Comparison of ENCODE assay signal across 8 cellular contexts in genomic region chr3:38454884-38455638, GRCh38. TPM values are rescaled to one million over a fixed set of nuclear protein-coding genes. Genes with fewer than 3 reads are reported as not detected.
A peak's percentile ranks its signal among the peaks of the same experiment; 100 is the strongest.
DNase-seq lines count a peak whose midpoint lies in the region; ATAC-seq and TF ChIP-seq lines count a peak whose summit lies in the region.

No MANE protein-coding gene starts in this region.

- H3K4me1 Mint-ChIP-seq in Caco-2 (ENCODE audit: low read depth, unreplicated experiment): peaks cover 6% of the 10 kb centered on the region
- H3K4me1 Mint-ChIP-seq in activated B cell treated with CpG ODN at 0.5 μM for 24 hours: peaks cover 14% of the 10 kb centered on the region

- H3K27me3 Mint-ChIP-seq in Caco-2 (ENCODE audit: insufficient read depth, unreplicated experiment) (no peaks in the 10 kb centered on the region), activated B cell treated with CpG ODN at 0.5 μM for 24 hours (peaks cover 25% of the 10 kb centered on the region)

- H3K9me3 Mint-ChIP-seq in Caco-2 (ENCODE audit: unreplicated experiment): no peaks in the 10 kb centered on the region
- H3K9me3 Mint-ChIP-seq in activated B cell treated with CpG ODN at 0.5 μM for 24 hours: no peaks in the 10 kb centered on the region

- intact Hi-C loops in Caco-2 (cut with micrococcal nuclease; ENCODE audit: unreplicated experiment) (loop anchor here (1.0 to 10.0 kb wide), 2 partner anchors 41 to 320 kb away; partner anchors contain the start of genes ACAA1, EXOG and MYD88), activated B cell treated with CpG ODN at 0.5 μM for 24 hours (cut with micrococcal nuclease) (loop anchor here (5.0 kb wide), 1 partner anchor 42 kb away; the partner anchor contains the start of gene EXOG), lower leg skin (cut with DNase I; ENCODE audit: low total_unique reads) (no loop called here)

- H3K9me3 ChIP-seq in Caco-2 (no peaks in the 10 kb centered on the region), duodenal mucosa (ENCODE audit: control insufficient read depth in 1 of 2, low read length in 2 of 2) (no peaks in the 10 kb centered on the region)

- H3K36me3 ChIP-seq in Caco-2 (ENCODE audit: control insufficient read depth, insufficient read depth, low read length): no peaks in the 10 kb centered on the region
- no peaks in the 10 kb centered on the region for H3K36me3 ChIP-seq in duodenal mucosa (ENCODE audit: control insufficient read depth in 1 of 2, insufficient read depth in 2 of 2, low read length in 2 of 2)

- no peak for TF ChIP-seq POLR2A in lower leg skin (IDR thresholded peaks at IDR 0.05)

- H3K27ac ChIP-seq in duodenal mucosa (ENCODE audit: low read depth, low read length): peak overlapping the region; percentile 73

- H3K27ac Mint-ChIP-seq in Caco-2 (ENCODE audit: unreplicated experiment) (peak overlapping the region; percentile 89), activated B cell treated with CpG ODN at 0.5 μM for 24 hours (no peak overlapping the region)

- TF ChIP-seq CTCF in Caco-2 (IDR thresholded peaks at IDR 0.05; ENCODE audit: insufficient read depth in 1 of 2, low read depth in 1 of 2, low read length in 1 of 2, severe bottlenecking in 1 of 2, unreplicated experiment in 1 of 2): no peak
- TF ChIP-seq CTCF in activated B cell treated with CpG ODN at 0.5 μM for 24 hours (IDR thresholded peaks at IDR 0.05): no peak
- TF ChIP-seq CTCF in lower leg skin (IDR thresholded peaks at IDR 0.05): no peak

- BruUV-seq in Caco-2 (replicated peaks; lab: Mats Ljungman, UMichigan): TSS peak; percentile 40

- H3K4me1 ChIP-seq in Caco-2: peaks cover 6% of the 10 kb centered on the region
- H3K4me1 ChIP-seq in duodenal mucosa (ENCODE audit: control insufficient read depth in 1 of 2, insufficient read depth in 2 of 2, low read length in 2 of 2): peaks cover 27 to 45% of the 10 kb centered on the region in 2 donors

- H3K4me3 Mint-ChIP-seq in Caco-2 (ENCODE audit: unreplicated experiment) (peak overlapping the region; percentile 98), activated B cell treated with CpG ODN at 0.5 μM for 24 hours (peak overlapping the region; percentile 92)

- 0% methylated on average over 34 to 56 of the region's 72 CpGs for WGBS in lower leg skin, 2 donors

- peak overlapping the region; percentile 67 to 89 for H3K9ac ChIP-seq in duodenal mucosa (ENCODE audit: low read depth in 1 of 2, low read length in 2 of 2)

- no peaks in the 10 kb centered on the region for H3K36me3 Mint-ChIP-seq in Caco-2 (ENCODE audit: insufficient read depth, unreplicated experiment)
- peaks cover 2% of the 10 kb centered on the region for H3K36me3 Mint-ChIP-seq in activated B cell treated with CpG ODN at 0.5 μM for 24 hours (ENCODE audit: low read depth)

- H3K4me3 ChIP-seq in Caco-2 (ENCODE audit: low read depth, low read length) (peak overlapping the region; percentile 90), duodenal mucosa (ENCODE audit: low read depth in 1 of 2, low read length in 2 of 2) (peak overlapping the region; percentile 78 to 88), lower leg skin (ENCODE audit: low read depth, poor library complexity, severe bottlenecking) (peak overlapping the region; percentile 62)

- DNase-seq in Caco-2: peak; percentile 82 to 86
- peak; percentile 83 for DNase-seq in NCI-H146 (lab: John Stamatoyannopoulos, UW)
- DNase-seq in activated B cell treated with CpG ODN at 0.5 μM for 24 hours: no peak
- peak; percentile 59 to 94 for DNase-seq in lower leg skin (ENCODE audit: low spot score in 2 of 2)
- DNase-seq in stimulated activated CD8-positive, alpha-beta memory T cell treated with anti-CD3 and anti-CD28 coated beads, Interleukin-2, amount 100 ng/mL, for 48 hours (ENCODE audit: low read depth in 2 of 2): peak; percentile 22 to 30

- POLR2A ChIA-PET in Caco-2 (lab: Charles Lee): interaction anchor here (0.6 kb wide), 1 partner anchor 318 kb away, joined by 3 read pairs; the partner anchor contains the start of gene ACAA1
- POLR2A ChIA-PET in activated B cell treated with CpG ODN at 0.5 μM for 24 hours (lab: Charles Lee): interaction anchor here (0.6 to 0.8 kb wide), 2 partner anchors 41 to 318 kb away, joined by 3 read pairs; partner anchors contain the start of genes ACAA1 and EXOG

- peak; percentile 36 for ATAC-seq in GM21786 (IDR thresholded peaks at IDR 0.05; ENCODE audit: unreplicated experiment)
- ATAC-seq in activated B cell treated with CpG ODN at 0.5 μM for 24 hours (ENCODE audit: low read depth): peak; percentile 35
- no peak for ATAC-seq in GM18502 (IDR thresholded peaks at IDR 0.05; ENCODE audit: poor library complexity, unreplicated experiment)

- CTCF ChIA-PET in Caco-2 (lab: Charles Lee): interaction anchor here (0.6 to 1.6 kb wide), 3 partner anchors 25 to 318 kb away, joined by 3 to 6 read pairs (median 4); partner anchors contain the start of gene XYLB
- CTCF ChIA-PET in activated B cell treated with CpG ODN at 0.5 μM for 24 hours (lab: Charles Lee): no interaction called here

- H3K27me3 ChIP-seq in Caco-2 (replicated peaks; ENCODE audit: control insufficient read depth, insufficient read depth, low read length) (no peaks in the 10 kb centered on the region), duodenal mucosa (ENCODE audit: control insufficient read depth in 1 of 2, insufficient read depth in 2 of 2, low read length in 2 of 2) (no peaks in the 10 kb centered on the region)

RNA-seq across cellular contexts. Expression of gene ACVR2B, which starts 1.4 kb away (rescaled TPM):
- total RNA-seq in Caco-2 (2022) (20.8 and 21.4 TPM in 2 replicates), activated B cell treated with CpG ODN at 0.5 μM for 24 hours (1.4 TPM in 2 replicates), lower leg skin (1 to 10 TPM; 2.5 to 6.0 (median 3.8) TPM)

RNA-seq across cellular contexts. Expression of gene EXOG, which starts 41.1 kb away (rescaled TPM):
- total RNA-seq in Caco-2 (2022) (15.7 and 16.2 TPM in 2 replicates), activated B cell treated with CpG ODN at 0.5 μM for 24 hours (26.8 and 32.3 TPM in 2 replicates), lower leg skin (1 to 10 TPM in 3 of 4 donors, under 1 TPM in 1; 0.34 to 3.9 (median 3.1) TPM)
